In genomic region chr16:78503501-78504110, GRCh38 we compare ENCODE assay signal across 7 cellular contexts.
DNase-seq lines count a peak whose midpoint lies in the region; ATAC-seq and TF ChIP-seq lines count a peak whose summit lies in the region.

No MANE protein-coding gene starts in this region.

- TF ChIP-seq CTCF in breast epithelium (IDR thresholded peaks at IDR 0.05) (peak; percentile 79 to 93 (median 89)), stomach (IDR thresholded peaks at IDR 0.05) (peak in 6 of 7 experiments; percentile 8 to 92 (median 80))

- ATAC-seq in left lobe of liver (peak; percentile 29), HG03045 (IDR thresholded peaks at IDR 0.05; ENCODE audit: unreplicated experiment) (no peak)

- in situ Hi-C loops in SK-MEL-5 (cut with HindIII; ENCODE audit: low pct_unique_long_range_greater_than_20kb, low sequenced_read_pairs): no loop called here

- DNase-seq in Daoy (ENCODE audit: low read depth) (peak; percentile 34), HUDEP-2 (lab: John Stamatoyannopoulos, UW; ENCODE audit: unreplicated experiment in 76 of 76) (peak in 46 of 76 experiments; percentile 1 to 66 (median 28)), SK-MEL-5 (ENCODE audit: low read depth, low spot score) (peak; percentile 64), breast epithelium (ENCODE audit: low spot score in 2 of 2) (no peak), left lobe of liver (ENCODE audit: low spot score) (no peak), stomach (peak; percentile 61)

- H3K27ac ChIP-seq in breast epithelium (no peak overlapping the region), stomach (peak overlapping the region in 1 of 5 donors; percentile 71)

- no peak for TF ChIP-seq POLR2A in breast epithelium (IDR thresholded peaks at IDR 0.05)
- TF ChIP-seq POLR2A in stomach (IDR thresholded peaks at IDR 0.05): no peak

- no peaks in the 10 kb centered on the region for H3K9me3 ChIP-seq in breast epithelium
- H3K9me3 ChIP-seq in stomach: no peaks in the 10 kb centered on the region

- TF ChIP-seq EP300 in stomach (IDR thresholded peaks at IDR 0.05): no peak

- H3K27me3 ChIP-seq in breast epithelium (no peaks in the 10 kb centered on the region), stomach (no peaks in the 10 kb centered on the region)

- H3K4me3 ChIP-seq in breast epithelium (no peak overlapping the region), stomach (no peak overlapping the region)

- H3K4me1 ChIP-seq in breast epithelium (peaks cover 0 to 11% of the 10 kb centered on the region in 2 donors), stomach (peaks cover 0 to 32% (median 17%) of the 10 kb centered on the region in 4 donors)

- WGBS in stomach, 5 donors: 28 to 30% (median 29%) methylated on average over 4 of the region's 4 CpGs

- intact Hi-C loops in breast epithelium (cut with DNase I; ENCODE audit: low total_unique reads): loop anchor here (10.0 kb wide), 1 partner anchor 1101 kb away; the partner anchor contains the start of gene MAF
- intact Hi-C loops in stomach (cut with DNase I; ENCODE audit: low total_unique reads): loop anchor here (10.0 kb wide), 2 partner anchors 261 to 1101 kb away; partner anchors contain the start of gene MAF

- H3K36me3 ChIP-seq in breast epithelium (no peaks in the 10 kb centered on the region), stomach (no peaks in the 10 kb centered on the region)

Comparison
In these comparisons a context has a peak if more than half of its experiments do, and no peak if none do; other contexts are left out.
1. DNase-seq: peak in Daoy (single experiment), HUDEP-2 (46 of 76), SK-MEL-5 (single experiment) and stomach (single experiment); none in breast epithelium (0 of 2) and left lobe of liver (single experiment).